ENCODE assay signal across 8 cellular contexts in genomic region chr20:47468290-47469050, GRCh38. TPM values are rescaled to one million over a fixed set of nuclear protein-coding genes. Genes with fewer than 3 reads are reported as not detected.
DNase-seq lines count a peak whose midpoint lies in the region; ATAC-seq, FAIRE-seq and TF ChIP-seq lines count a peak whose summit lies in the region.

No MANE protein-coding gene starts in this region.

- H2BK15ac ChIP-seq in H1 (ENCODE audit: low read length) = no peak overlapping the region

- no peak overlapping the region for H3K14ac ChIP-seq in H1 (ENCODE audit: insufficient read length)

- no peak overlapping the region for H3K4me3 Mint-ChIP-seq in activated CD8-positive, alpha-beta T cell treated with anti-CD3 and anti-CD28 coated beads for 36 hours

- H3K27ac ChIP-seq in Karpas-422 (ENCODE audit: low read length) (no peak overlapping the region), H1 (ENCODE audit: low read depth, low read length) (no peak overlapping the region)

- no peak overlapping the region for H3K23ac ChIP-seq in H1 (ENCODE audit: insufficient read length)

- H3K4me1 Mint-ChIP-seq in activated CD8-positive, alpha-beta T cell treated with anti-CD3 and anti-CD28 coated beads for 36 hours (ENCODE audit: low read depth) = peaks cover 9% of the 10 kb centered on the region

- no peak overlapping the region for H2BK120ac ChIP-seq in H1 (replicated peaks; ENCODE audit: low read depth, low read length)

- no peak for FAIRE-seq in H1 (lab: Jason Lieb, UNC)

- TF ChIP-seq EP300 in H1 (IDR thresholded peaks at IDR 0.05; ENCODE audit: borderline replicate concordance in 1 of 2, low read depth in 2 of 2, low read length in 2 of 2) = no peak

- H2AFZ ChIP-seq in Karpas-422 (ENCODE audit: low read length) (peak overlapping the region; percentile 77), H1 (ENCODE audit: low read length) (peak overlapping the region; percentile 58; the same call in 1 of the 2 replicates)

- H3K27me3 ChIP-seq in Karpas-422 (ENCODE audit: low read length) (no peaks in the 10 kb centered on the region), H1 (replicated peaks in 1 of 4; ENCODE audit: control insufficient read depth in 3 of 4, extremely low read depth in 1 of 4, insufficient read depth in 3 of 4, low read length in 3 of 4) (no peaks in the 10 kb centered on the region)

- no peak for TF ChIP-seq CTCF in GM12865 (IDR thresholded peaks at IDR 0.05; ENCODE audit: insufficient read depth, low read depth, low read length, missing control alignments)
- TF ChIP-seq CTCF in H1 (IDR thresholded peaks at IDR 0.05; ENCODE audit: control extremely low read depth in 1 of 3, insufficient read depth in 1 of 3, low read depth in 1 of 3, low read length in 3 of 3) = no peak
- TF ChIP-seq CTCF in activated CD8-positive, alpha-beta T cell treated with anti-CD3 and anti-CD28 coated beads for 36 hours (IDR thresholded peaks at IDR 0.05) = no peak

- peak overlapping the region; percentile 43; the same call in 1 of the 2 replicates for H3K18ac ChIP-seq in H1 (ENCODE audit: extremely low read depth, low read length)

- no peak overlapping the region for H2BK12ac ChIP-seq in H1 (ENCODE audit: low read depth, low read length)

- H4K5ac ChIP-seq in H1 (ENCODE audit: insufficient read length, low read depth, low read length) = no peak overlapping the region

- ATAC-seq in GM21576 (IDR thresholded peaks at IDR 0.05; ENCODE audit: unreplicated experiment) = peak; percentile 61
- ATAC-seq in activated CD8-positive, alpha-beta T cell treated with anti-CD3 and anti-CD28 coated beads for 36 hours = no peak

- H3K36me3 ChIP-seq in Karpas-422 (ENCODE audit: insufficient read depth, low read length) (no peaks in the 10 kb centered on the region), H1 (ENCODE audit: control insufficient read depth in 2 of 4, insufficient read depth in 4 of 4, low read length in 3 of 4) (no peaks in the 10 kb centered on the region)

- H3K56ac ChIP-seq in H1 (replicated peaks; ENCODE audit: insufficient read length, low read depth, low read length) = no peak overlapping the region

- H3K27ac Mint-ChIP-seq in activated CD8-positive, alpha-beta T cell treated with anti-CD3 and anti-CD28 coated beads for 36 hours = no peak overlapping the region

- peak overlapping the region; percentile 63; the same call in 1 of the 2 replicates for H4K8ac ChIP-seq in H1 (ENCODE audit: extremely low read depth, insufficient read depth, low read length)

- no peaks in the 10 kb centered on the region for H3K27me3 Mint-ChIP-seq in activated CD8-positive, alpha-beta T cell treated with anti-CD3 and anti-CD28 coated beads for 36 hours

- H3K9me2 ChIP-seq in Karpas-422 (replicated peaks; ENCODE audit: insufficient read depth, low read length) = no peaks in the 10 kb centered on the region

- intact Hi-C loops in activated CD8-positive, alpha-beta T cell treated with anti-CD3 and anti-CD28 coated beads for 36 hours (cut with micrococcal nuclease) = no loop called here

- H3K36me3 Mint-ChIP-seq in activated CD8-positive, alpha-beta T cell treated with anti-CD3 and anti-CD28 coated beads for 36 hours (ENCODE audit: low read depth) = no peaks in the 10 kb centered on the region

- H3K9ac ChIP-seq in Karpas-422 (ENCODE audit: low read length) (peak overlapping the region; percentile 37), H1 (replicated peaks in 1 of 4; ENCODE audit: extremely low read depth in 1 of 4, low read depth in 3 of 4, low read length in 3 of 4) (no peak overlapping the region)

- H2BK20ac ChIP-seq in H1 (ENCODE audit: low read length) = no peak overlapping the region

- H3K79me2 ChIP-seq in Karpas-422 (ENCODE audit: low read length) (no peaks in the 10 kb centered on the region), H1 (ENCODE audit: control insufficient read depth in 1 of 2, insufficient read depth in 2 of 2, low read length in 2 of 2) (no peaks in the 10 kb centered on the region)

- peak overlapping the region; percentile 57 for H3K4me2 ChIP-seq in Karpas-422 (ENCODE audit: low read depth, low read length, poor library complexity, severe bottlenecking)
- no peak overlapping the region for H3K4me2 ChIP-seq in H1 (ENCODE audit: insufficient read depth in 1 of 2, low read depth in 2 of 2, low read length in 2 of 2)

- H3K9me3 ChIP-seq in Karpas-422 (ENCODE audit: low read length) (no peaks in the 10 kb centered on the region), H1 (ENCODE audit: insufficient read depth in 2 of 2, low read depth in 1 of 2, low read length in 1 of 2) (no peaks in the 10 kb centered on the region)

- H3K79me1 ChIP-seq in H1 (ENCODE audit: low read depth, low read length) = no peaks in the 10 kb centered on the region

- 86% methylated on average over 14 of the region's 14 CpGs; no CpG with 5 or more reads in 1 of the 2 experiments for WGBS in H1 (ENCODE audit: extremely low coverage in 1 of 2, insufficient coverage in 1 of 2, insufficient read length in 1 of 2, insufficient replicate concordance in 2 of 2, low coverage in 1 of 2, low lambda C conversion rate in 2 of 2, missing lambda C conversion rate in 1 of 2), 2 experiments

- peaks cover 25% of the 10 kb centered on the region for H3K4me1 ChIP-seq in Karpas-422 (ENCODE audit: low read length)
- peaks cover 0 to 3% (median 0%) of the 10 kb centered on the region in 4 experiments; a peak in 1 of 7 replicates for H3K4me1 ChIP-seq in H1 (replicated peaks in 1 of 4; ENCODE audit: control insufficient read depth in 3 of 4, insufficient read depth in 4 of 4, low read length in 3 of 4)

- peak overlapping the region; percentile 44 for H3K4me3 ChIP-seq in GM12865 (ENCODE audit: low read depth, low read length)
- peak overlapping the region; percentile 22; the same call in 1 of the 2 replicates for H3K4me3 ChIP-seq in Karpas-422 (ENCODE audit: low read length)
- no peak overlapping the region for H3K4me3 ChIP-seq in H1 (ENCODE audit: extremely low read depth in 1 of 4, insufficient read depth in 2 of 4, low read depth in 3 of 4, low read length in 4 of 4)

- no peak for TF ChIP-seq POLR2A in H1 (IDR thresholded peaks at IDR 0.05; ENCODE audit: control extremely low read depth in 1 of 2, low read depth in 2 of 2, low read length in 2 of 2)

- no peaks in the 10 kb centered on the region for H3K9me3 Mint-ChIP-seq in activated CD8-positive, alpha-beta T cell treated with anti-CD3 and anti-CD28 coated beads for 36 hours

- peak overlapping the region; percentile 87 for H4K91ac ChIP-seq in H1 (replicated peaks; ENCODE audit: insufficient read length, low read length)

- no peak overlapping the region for H2BK5ac ChIP-seq in H1 (ENCODE audit: low read depth, low read length)

- H3K23me2 ChIP-seq in H1 (ENCODE audit: low read depth, low read length) = no peaks in the 10 kb centered on the region

- H4K20me1 ChIP-seq in Karpas-422 (ENCODE audit: insufficient read depth, low read depth, low read length) = no peaks in the 10 kb centered on the region
- H4K20me1 ChIP-seq in H1 (replicated peaks in 1 of 2; ENCODE audit: control insufficient read depth in 1 of 2, insufficient read depth in 2 of 2, low read length in 2 of 2) = no peaks in the 10 kb centered on the region

- DNase-seq in GM12865 (ENCODE audit: low read depth) (peak; percentile 94), Karpas-422 (peak; percentile 64), H1 (ENCODE audit: low read depth in 1 of 2, low spot score in 2 of 2) (no peak), mesenteric fat pad (ENCODE audit: low spot score) (no peak)
- DNase-seq in stimulated activated CD4-positive, alpha-beta T cell treated with anti-CD3 and anti-CD28 coated beads, Interleukin-1b, Interleukin-23, amount 100 ng/mL, for 48 hours = no peak
- no peak for DNase-seq in stimulated activated CD4-positive, alpha-beta T cell treated with anti-CD3 and anti-CD28 coated beads, Interleukin-2, amount 100 ng/mL, for 48 hours
- no peak for DNase-seq in activated CD8-positive, alpha-beta T cell treated with anti-CD3 and anti-CD28 coated beads for 36 hours

- H3K4ac ChIP-seq in H1 (replicated peaks; ENCODE audit: insufficient read length, low read depth, low read length) = no peak overlapping the region

- POLR2A ChIA-PET in H1 (lab: Charles Lee; ENCODE audit: partially characterized antibody) = no interaction called here
- POLR2A ChIA-PET in activated CD8-positive, alpha-beta T cell treated with anti-CD3 and anti-CD28 coated beads for 36 hours (lab: Charles Lee) = interaction anchor here (0.7 kb wide), 2 partner anchors 53 to 57 kb away, joined by 3 read pairs; no protein-coding TSS in a partner anchor

- H2AK5ac ChIP-seq in H1 (ENCODE audit: low read depth, low read length) = no peak overlapping the region

- no peak for TF ChIP-seq RAD21 in H1 (IDR thresholded peaks at IDR 0.05 in 1 of 2, conservative IDR thresholded peaks at IDR 0.05 in 1 of 2; ENCODE audit: low read depth in 2 of 2, low read length in 2 of 2)

- CTCF ChIA-PET in H1 (lab: Charles Lee; ENCODE audit: partially characterized antibody) = interaction anchor here (0.6 to 1.5 kb wide), 4 partner anchors 19 to 91 kb away, joined by 3 to 4 read pairs (median 3); no protein-coding TSS in a partner anchor
- CTCF ChIA-PET in activated CD8-positive, alpha-beta T cell treated with anti-CD3 and anti-CD28 coated beads for 36 hours (lab: Charles Lee) = interaction anchor here (1.9 kb wide), 1 partner anchor 85 kb away, joined by 5 read pairs; no protein-coding TSS in a partner anchor

TF ChIP-seq in H1, 55 proteins besides CTCF, POLR2A, EP300 and RAD21:
- TF ChIP-seq NANOG (IDR thresholded peaks at IDR 0.05; ENCODE audit: insufficient read depth, low read depth, low read length, poor library complexity, severe bottlenecking) (no peak), JUND (IDR thresholded peaks at IDR 0.05; ENCODE audit: low read length) (no peak), CTBP2 (IDR thresholded peaks at IDR 0.05; ENCODE audit: borderline replicate concordance, insufficient read depth, insufficient read length, low read length) (no peak)
TF ChIP-seq in H1: peak in this region for 0.

RNA-seq across cellular contexts. Expression of gene NCOA3, which starts 33.2 kb away (rescaled TPM):
- 67.2 and 90.0 TPM in 2 replicates for total RNA-seq in Karpas-422 (2014; rRNA removed; shearing (Covaris generic); ENCODE audit: low replicate concordance)
- 21.1 and 24.7 TPM in 2 replicates for total RNA-seq in H1 (2021; fragmentation: NEBNext Ultra II Directional; extraction: Animal tissue kit (Norgen Biotek cat#: 25700))
- 6.7 and 7.9 TPM in 2 replicates for polyA plus RNA-seq in H1 (2011; rRNA removed)
- polyA plus RNA-seq in H1 (2011; cell fraction: cytosol; rRNA removed) = 10.4 TPM
- polyA plus RNA-seq in H1 (2011; cell fraction: nucleus; rRNA removed) = 14.1 TPM
- polyA plus RNA-seq in H1 (2012, experiment 1 of 2) = 6.9 to 12.3 TPM (median 9.0 TPM) in 4 replicates
- 0.51 TPM for polyA plus RNA-seq in H1 (2012, experiment 2 of 2)
- polyA plus RNA-seq in H1 (2013, experiment 1 of 2) = 10.1 TPM
- polyA plus RNA-seq in H1 (2013, experiment 2 of 2) = 10.3 TPM
- polyA minus RNA-seq in H1 (2011; rRNA and poly(A)+ RNA removed) = 34.1 and 42.0 TPM in 2 replicates
- 18.4 TPM for polyA minus RNA-seq in H1 (2011; cell fraction: cytosol; rRNA and poly(A)+ RNA removed)
- polyA minus RNA-seq in H1 (2011; cell fraction: nucleus; rRNA and poly(A)+ RNA removed) = 29.2 TPM
- total RNA-seq in activated CD8-positive, alpha-beta T cell treated with anti-CD3 and anti-CD28 coated beads for 36 hours = 10 to 100 TPM; 66.2 to 73.7 TPM
- total RNA-seq in mesenteric fat pad = 37.0 TPM

Comparison
In these comparisons a context has a peak if more than half of its experiments do, and no peak if none do; other contexts are left out.
1. DNase-seq: peak in GM12865 (single experiment) and Karpas-422 (single experiment); none in H1 (0 of 2), stimulated activated CD4-positive, alpha-beta T cell treated with anti-CD3 and anti-CD28 coated beads, Interleukin-1b, Interleukin-23, amount 100 ng/mL, for 48 hours (single experiment), stimulated activated CD4-positive, alpha-beta T cell treated with anti-CD3 and anti-CD28 coated beads, Interleukin-2, amount 100 ng/mL, for 48 hours (0 of 2), activated CD8-positive, alpha-beta T cell treated with anti-CD3 and anti-CD28 coated beads for 36 hours (single experiment) and mesenteric fat pad (single experiment).
2. H3K4me3 ChIP-seq: peak in GM12865 (single experiment) and Karpas-422 (single experiment); none in H1 (0 of 4).